24 cellular contexts compared by ENCODE assay signal in genomic region chr6:135488023-135488422, GRCh38. TPM values are rescaled to one million over a fixed set of nuclear protein-coding genes. Genes with fewer than 3 reads are reported as not detected.
A peak's percentile ranks its signal among the peaks of the same experiment; 100 is the strongest.
DNase-seq lines count a peak whose midpoint lies in the region; ATAC-seq, FAIRE-seq and TF ChIP-seq lines count a peak whose summit lies in the region.
"Had no signal": no experiment of that assay in that cellular context is flagged by ENCODE, and none has a peak within 500 bp of the region (broad histone marks: within the 10 kb centered on the region; RNA-seq: fewer than 3 reads in every experiment).

No MANE protein-coding gene starts in this region.

- H3K36me3 ChIP-seq in adipocyte (ENCODE audit: control insufficient read depth, insufficient read depth, low read length, severe bottlenecking) (peaks cover 44% of the 10 kb centered on the region), pancreas (peaks cover 0 to 22% (median 7%) of the 10 kb centered on the region in 3 donors)

- no peak for ATAC-seq in HG03135 (IDR thresholded peaks at IDR 0.05; ENCODE audit: unreplicated experiment)
- ATAC-seq in pancreas = no peak
- ATAC-seq: left lung; naive thymus-derived CD4-positive, alpha-beta T cell; sciatic nerve had no signal

- peaks cover 14% of the 10 kb centered on the region for H3K4me1 ChIP-seq in adipocyte (ENCODE audit: control insufficient read depth, insufficient read depth, low read length)
- H3K4me1 ChIP-seq in pancreas = no peaks in the 10 kb centered on the region
- H3K4me1 ChIP-seq: ascending aorta, Caco-2, left lung had no signal

- DNase-seq in activated naive CD4-positive, alpha-beta T cell treated with anti-CD3 and anti-CD28 coated beads for 36 hours = no peak
- DNase-seq in adipocyte (ENCODE audit: low read depth) (peak; percentile 73), fibroblast of the aortic adventitia (ENCODE audit: low read depth) (peak; percentile 70), nucleus accumbens (lab: John Stamatoyannopoulos, UW) (no peak), cerebellar nuclear complex (lab: John Stamatoyannopoulos, UW) (no peak), pancreas (no peak)
- DNase-seq: activated CD4-positive, alpha-beta T cell treated with anti-CD3 and anti-CD28 coated beads, Interleukin-2, amount 50 U/mL, for 4 hours; Caco-2; endodermal cell; left lung; naive thymus-derived CD4-positive, alpha-beta T cell; NCI-H1930; NCI-H774; Right ventricle myocardium superior; stimulated activated naive CD4-positive, alpha-beta T cell treated with Interleukin-2 at 50 U/mL for 16 hours; T1000 had no signal

- 89 to 91% methylated on average over 3 of the region's 3 CpGs for WGBS in pancreas, 2 donors

- peak overlapping the region; percentile 53 for H3K4me3 ChIP-seq in adipocyte (ENCODE audit: low read length)
- no peak overlapping the region for H3K4me3 ChIP-seq in fibroblast of the aortic adventitia (ENCODE audit: low read depth, low read length)
- H3K4me3 ChIP-seq in pancreas = no peak overlapping the region
- H3K4me3 ChIP-seq: ascending aorta, hepatocyte, left lung had no signal

- H3K9ac ChIP-seq in adipocyte (ENCODE audit: low read length) = no peak overlapping the region

- no peaks in the 10 kb centered on the region for H3K27me3 Mint-ChIP-seq in activated naive CD4-positive, alpha-beta T cell treated with anti-CD3 and anti-CD28 coated beads, Interleukin-2, amount 50 U/mL, for 24 hours
- no peaks in the 10 kb centered on the region for H3K27me3 Mint-ChIP-seq in activated naive CD4-positive, alpha-beta T cell treated with anti-CD3 and anti-CD28 coated beads for 36 hours (ENCODE audit: low read depth)
- H3K27me3 Mint-ChIP-seq: naive thymus-derived CD4-positive, alpha-beta T cell had no signal

- H3K9me3 ChIP-seq in adipocyte (ENCODE audit: control insufficient read depth, low read length) (peaks cover 16% of the 10 kb centered on the region), pancreas (no peaks in the 10 kb centered on the region)
- H3K9me3 ChIP-seq: Caco-2 had no signal

- peaks cover 5% of the 10 kb centered on the region for H3K9me3 Mint-ChIP-seq in activated naive CD4-positive, alpha-beta T cell treated with anti-CD3 and anti-CD28 coated beads, Interleukin-2, amount 50 U/mL, for 24 hours
- peaks cover 6% of the 10 kb centered on the region for H3K9me3 Mint-ChIP-seq in activated naive CD4-positive, alpha-beta T cell treated with anti-CD3 and anti-CD28 coated beads for 36 hours

- no peak overlapping the region for H3K27ac ChIP-seq in pancreas
- H3K27ac ChIP-seq: 22Rv1, ascending aorta, hepatocyte, left lung had no signal

- no peaks in the 10 kb centered on the region for H3K4me1 Mint-ChIP-seq in activated naive CD4-positive, alpha-beta T cell treated with anti-CD3 and anti-CD28 coated beads, Interleukin-2, amount 50 U/mL, for 24 hours
- no peaks in the 10 kb centered on the region for H3K4me1 Mint-ChIP-seq in activated naive CD4-positive, alpha-beta T cell treated with anti-CD3 and anti-CD28 coated beads for 36 hours (ENCODE audit: low read depth)
- H3K4me1 Mint-ChIP-seq: naive thymus-derived CD4-positive, alpha-beta T cell had no signal

- no peak for TF ChIP-seq CTCF in fibroblast of the aortic adventitia (IDR thresholded peaks at IDR 0.05; ENCODE audit: insufficient read depth, low read length)
- TF ChIP-seq CTCF in pancreas (IDR thresholded peaks at IDR 0.05) = no peak

- no peak for FAIRE-seq in pancreas (lab: Jason Lieb, UNC)
- FAIRE-seq: H54 had no signal

- intact Hi-C loops in activated naive CD4-positive, alpha-beta T cell treated with anti-CD3 and anti-CD28 coated beads for 36 hours (cut with micrococcal nuclease) = no loop called here
- intact Hi-C loops in pancreas (cut with DNase I) = no loop called here

- H3K27me3 ChIP-seq in adipocyte (replicated peaks; ENCODE audit: control insufficient read depth, insufficient read depth, low read length) = no peaks in the 10 kb centered on the region
- no peaks in the 10 kb centered on the region for H3K27me3 ChIP-seq in pancreas
- H3K27me3 ChIP-seq: ascending aorta, hepatocyte, left lung had no signal

- H3K36me3 Mint-ChIP-seq in activated naive CD4-positive, alpha-beta T cell treated with anti-CD3 and anti-CD28 coated beads, Interleukin-2, amount 50 U/mL, for 24 hours = peaks cover 48% of the 10 kb centered on the region
- H3K36me3 Mint-ChIP-seq in activated naive CD4-positive, alpha-beta T cell treated with anti-CD3 and anti-CD28 coated beads for 36 hours (ENCODE audit: low read depth) = peaks cover 50% of the 10 kb centered on the region

- no peak overlapping the region for H3K4me3 Mint-ChIP-seq in activated naive CD4-positive, alpha-beta T cell treated with anti-CD3 and anti-CD28 coated beads, Interleukin-2, amount 50 U/mL, for 24 hours
- no peak overlapping the region for H3K4me3 Mint-ChIP-seq in activated naive CD4-positive, alpha-beta T cell treated with anti-CD3 and anti-CD28 coated beads for 36 hours
- H3K4me3 Mint-ChIP-seq: activated T-helper 1 cell treated with anti-CD3 and anti-CD28 coated beads, Interleukin-12 subunit alpha, Interleukin-12 subunit beta, Interleukin-2, Interleukin-4 antibody, amounts not matched to agents 30 ng/mL and 10 ng/mL and 1 ng/mL, durations not matched to agents 14 hours and 24 hours and 36 hours; endodermal cell; naive thymus-derived CD4-positive, alpha-beta T cell had no signal

- H3K27ac Mint-ChIP-seq in activated naive CD4-positive, alpha-beta T cell treated with anti-CD3 and anti-CD28 coated beads, Interleukin-2, amount 50 U/mL, for 24 hours = peak overlapping the region; percentile 11
- no peak overlapping the region for H3K27ac Mint-ChIP-seq in activated naive CD4-positive, alpha-beta T cell treated with anti-CD3 and anti-CD28 coated beads for 36 hours
- H3K27ac Mint-ChIP-seq: activated T-helper 1 cell treated with anti-CD3 and anti-CD28 coated beads, Interleukin-12 subunit alpha, Interleukin-12 subunit beta, Interleukin-2, Interleukin-4 antibody, amounts not matched to agents 30 ng/mL and 10 ng/mL and 1 ng/mL, durations not matched to agents 14 hours and 24 hours and 36 hours; endodermal cell; naive thymus-derived CD4-positive, alpha-beta T cell had no signal

- CTCF ChIA-PET in activated naive CD4-positive, alpha-beta T cell treated with anti-CD3 and anti-CD28 coated beads for 36 hours (lab: Charles Lee) = no interaction called here

RNA-seq across cellular contexts. Expression of gene AHI1, which starts 9.5 kb away (rescaled TPM):
- 10 to 100 TPM; 17.8 to 18.8 TPM for total RNA-seq in activated naive CD4-positive, alpha-beta T cell treated with anti-CD3 and anti-CD28 coated beads for 36 hours
- 11.4 and 33.4 TPM in 2 replicates for total RNA-seq in fibroblast of the aortic adventitia (ENCODE audit: low replicate concordance)
- total RNA-seq in pancreas = 10 to 100 TPM; 10.6 to 21.3 (median 16.5) TPM
- 10 to 100 TPM; 12.5 to 24.8 TPM for polyA plus RNA-seq in pancreas

Comparison
In these comparisons a context has a peak if more than half of its experiments do, and no peak if none do; other contexts are left out.
1. DNase-seq: peak in adipocyte (single experiment) and fibroblast of the aortic adventitia (single experiment); none in activated naive CD4-positive, alpha-beta T cell treated with anti-CD3 and anti-CD28 coated beads for 36 hours (single experiment), nucleus accumbens (0 of 56), cerebellar nuclear complex (0 of 2) and pancreas (0 of 6).